ENCODE assay signal across 8 cellular contexts in genomic region chr14:61322799-61323290, GRCh38. TPM values are rescaled to one million over a fixed set of nuclear protein-coding genes. Genes with fewer than 3 reads are reported as not detected.
DNase-seq lines count a peak whose midpoint lies in the region; ATAC-seq and TF ChIP-seq lines count a peak whose summit lies in the region.

No MANE protein-coding gene starts in this region.

- no peak for ATAC-seq in HG03571 (IDR thresholded peaks at IDR 0.05; ENCODE audit: unreplicated experiment)

- H3K36me3 ChIP-seq in esophagus squamous epithelium (no peaks in the 10 kb centered on the region), sigmoid colon (no peaks in the 10 kb centered on the region)

- intact Hi-C loops in esophagus squamous epithelium (cut with DNase I) (no loop called here), sigmoid colon (cut with DNase I) (no loop called here)

- WGBS in esophagus squamous epithelium, 2 donors, result 13 to 17% methylated on average over 13 of the region's 13 CpGs
- 3 to 6% methylated on average over 13 of the region's 13 CpGs for WGBS in sigmoid colon, 2 donors

- no peak for TF ChIP-seq CTCF in esophagus squamous epithelium (IDR thresholded peaks at IDR 0.05)
- TF ChIP-seq CTCF in sigmoid colon (IDR thresholded peaks at IDR 0.05), result no peak

- H3K4me3 ChIP-seq in esophagus squamous epithelium, result peak overlapping the region; percentile 66 to 86 (median 81)
- peak overlapping the region; percentile 28 to 54 (median 52) for H3K4me3 ChIP-seq in sigmoid colon

- H3K27ac ChIP-seq in esophagus squamous epithelium (peak overlapping the region; percentile 90 to 96 (median 94)), sigmoid colon (peak overlapping the region in 3 of 4 donors; percentile 8 to 81 (median 55))

- TF ChIP-seq EP300 in sigmoid colon (IDR thresholded peaks at IDR 0.05), result no peak

- H3K9me3 ChIP-seq in esophagus squamous epithelium (no peaks in the 10 kb centered on the region), sigmoid colon (no peaks in the 10 kb centered on the region)

- peak in 1 of 4 donors; percentile 26 for TF ChIP-seq POLR2A in esophagus squamous epithelium (IDR thresholded peaks at IDR 0.05)
- no peak for TF ChIP-seq POLR2A in sigmoid colon (IDR thresholded peaks at IDR 0.05)

- DNase-seq in stimulated activated CD4-positive, alpha-beta T cell treated with anti-CD3 and anti-CD28 coated beads, Interleukin-15, amount 100 ng/mL, for 24 hours, result peak; percentile 69
- DNase-seq in stimulated activated CD4-positive, alpha-beta T cell treated with anti-CD3 and anti-CD28 coated beads, Interleukin-12 subunit alpha, Interleukin-12 subunit beta, amount 100 ng/mL, for 4 hours, result no peak
- peak; percentile 51 to 59 for DNase-seq in activated CD4-positive, alpha-beta T cell treated with anti-CD3 and anti-CD28 coated beads, Interleukin-2, amount 50 U/mL, for 4 hours
- DNase-seq in esophagus squamous epithelium (lab: John Stamatoyannopoulos, UW), result no peak
- DNase-seq in sigmoid colon, result no peak
- DNase-seq in MV-4-11 (lab: John Stamatoyannopoulos, UW), result no peak
- DNase-seq in NCI-H2227 treated with DMSO at 0.1 percent for 48 hours (lab: John Stamatoyannopoulos, UW), result no peak

- peaks cover 0 to 60% (median 5%) of the 10 kb centered on the region in 3 donors for H3K4me1 ChIP-seq in esophagus squamous epithelium
- peaks cover 0 to 16% (median 11%) of the 10 kb centered on the region in 4 donors for H3K4me1 ChIP-seq in sigmoid colon

- peaks cover 0 to 21% (median 0%) of the 10 kb centered on the region in 4 donors for H3K27me3 ChIP-seq in esophagus squamous epithelium
- peaks cover 7 to 43% (median 23%) of the 10 kb centered on the region in 3 donors for H3K27me3 ChIP-seq in sigmoid colon

RNA-seq across cellular contexts. Expression of gene PRKCH, which starts 1.5 kb away (rescaled TPM):
- total RNA-seq in esophagus squamous epithelium (10 to 100 TPM; 34.5 to 51.3 (median 45.0) TPM), sigmoid colon (10 to 100 TPM in 3 of 4 donors, 1 to 10 TPM in 1; 7.6 to 19.9 (median 12.7) TPM)
- 10 to 100 TPM in 1 of 3 donors, 1 to 10 TPM in 2; 4.2 to 16.2 (median 4.6) TPM for polyA plus RNA-seq in sigmoid colon

RNA-seq across cellular contexts. Expression of gene TMEM30B, which starts 41.7 kb away (rescaled TPM):
- total RNA-seq in esophagus squamous epithelium, result 10 to 100 TPM; 18.5 to 35.9 (median 26.3) TPM
- 1 to 10 TPM in 2 of 4 donors, under 1 TPM in 2; 0.54 to 1.4 (median 1.0) TPM for total RNA-seq in sigmoid colon
- polyA plus RNA-seq in sigmoid colon, result 10 to 100 TPM; 12.0 to 21.0 (median 12.0) TPM

Comparison
In these comparisons a context has a peak if more than half of its experiments do, and no peak if none do; other contexts are left out.
1. DNase-seq: peak in stimulated activated CD4-positive, alpha-beta T cell treated with anti-CD3 and anti-CD28 coated beads, Interleukin-15, amount 100 ng/mL, for 24 hours (single experiment) and activated CD4-positive, alpha-beta T cell treated with anti-CD3 and anti-CD28 coated beads, Interleukin-2, amount 50 U/mL, for 4 hours (2 of 2); none in stimulated activated CD4-positive, alpha-beta T cell treated with anti-CD3 and anti-CD28 coated beads, Interleukin-12 subunit alpha, Interleukin-12 subunit beta, amount 100 ng/mL, for 4 hours (single experiment), esophagus squamous epithelium (single experiment), sigmoid colon (single experiment), MV-4-11 (single experiment) and NCI-H2227 treated with DMSO at 0.1 percent for 48 hours (single experiment).
2. RNA of gene TMEM30B, which starts 41.7 kb away (total RNA-seq): 18.5 to 35.9 TPM in esophagus squamous epithelium; 0.54 to 1.4 TPM in sigmoid colon; every median in the first group is over 4 times any median in the second.